In the genomic region with DNA sequence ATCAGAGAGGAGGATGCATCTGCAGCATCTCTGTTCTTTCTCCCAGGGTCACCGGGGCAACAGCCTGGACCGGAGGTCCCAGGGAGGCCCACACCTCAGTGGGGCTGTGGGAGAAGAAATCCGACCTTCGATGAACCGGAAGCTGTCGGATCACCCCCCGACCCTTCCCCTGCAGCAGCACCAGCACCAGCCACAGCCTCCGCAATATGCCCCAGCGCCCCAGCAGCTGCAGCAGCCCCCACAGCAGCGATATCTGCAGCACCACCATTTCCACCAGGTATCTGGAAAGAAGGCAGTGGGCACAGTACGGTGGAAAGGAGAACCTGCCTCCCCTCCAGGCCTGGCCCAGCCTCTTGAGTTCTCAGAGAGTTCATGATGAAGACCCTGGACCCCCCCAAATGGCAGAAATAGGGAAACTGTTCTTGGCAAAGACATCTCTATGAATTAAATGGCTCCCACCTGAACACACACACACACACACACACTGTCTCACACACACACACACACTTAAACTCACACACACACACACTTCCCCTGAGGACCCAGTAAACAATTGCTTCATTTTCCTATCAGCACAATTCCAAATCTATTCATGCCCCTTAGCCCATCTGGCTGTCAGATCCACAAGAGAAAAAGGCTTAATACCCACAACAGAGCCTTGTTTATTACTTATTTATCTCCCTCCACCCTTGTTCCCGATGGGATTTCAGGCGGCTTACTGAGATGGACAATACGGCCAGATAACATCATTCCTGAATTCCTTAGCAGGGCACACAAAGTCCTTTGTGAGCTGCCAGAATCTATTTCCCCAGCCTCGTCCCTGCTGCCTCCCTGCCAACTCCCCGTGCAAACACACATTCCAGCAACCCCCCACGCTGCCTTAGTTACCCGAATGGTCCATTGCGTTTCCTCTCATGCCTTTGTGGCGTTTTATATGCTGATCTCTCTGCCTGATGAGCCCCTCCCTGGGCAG, we compare ENCODE assay signal across 12 cellular contexts. TPM values are rescaled to one million over a fixed set of nuclear protein-coding genes. Genes with fewer than 3 reads are reported as not detected.
DNase-seq lines count a peak whose midpoint lies in the region; ATAC-seq and TF ChIP-seq lines count a peak whose summit lies in the region.
"Had no signal": no experiment of that assay in that cellular context is flagged by ENCODE, and none has a peak within 500 bp of the region (broad histone marks: within the 10 kb centered on the region; RNA-seq: fewer than 3 reads in every experiment).

No MANE protein-coding gene starts in this region.

- BruUV-seq in MCF 10A (replicated peaks; lab: Mats Ljungman, UMichigan): no TSS peak

- CTCF ChIA-PET in MCF 10A (lab: Yijun Ruan, JAX): interaction anchor here (0.5 kb wide), 1 partner anchor 212 kb away, joined by 3 read pairs; no protein-coding TSS in a partner anchor

- TF ChIP-seq EP300 in upper lobe of left lung (IDR thresholded peaks at IDR 0.05): peak in 2 of 4 donors; percentile 15 to 84

- H3K27me3 ChIP-seq in breast epithelium (no peaks in the 10 kb centered on the region), upper lobe of left lung (no peaks in the 10 kb centered on the region)

- H3K36me3 ChIP-seq in breast epithelium: no peaks in the 10 kb centered on the region
- H3K36me3 ChIP-seq in upper lobe of left lung: no peaks in the 10 kb centered on the region
- H3K36me3 ChIP-seq: adrenal gland had no signal

- H3K27ac ChIP-seq in breast epithelium (peak overlapping the region; percentile 73), upper lobe of left lung (peak overlapping the region; percentile 4 to 57 (median 30))

- intact Hi-C loops in breast epithelium (cut with DNase I; ENCODE audit: low total_unique reads) (no loop called here), MCF 10A (cut with micrococcal nuclease) (loop anchor here (2.0 kb wide), 1 partner anchor 17 kb away; no protein-coding TSS in a partner anchor)

- TF ChIP-seq POLR2A in breast epithelium (IDR thresholded peaks at IDR 0.05) (no peak), upper lobe of left lung (IDR thresholded peaks at IDR 0.05) (no peak)

- H3K4me3 ChIP-seq in breast epithelium: no peak overlapping the region
- H3K4me3 ChIP-seq in upper lobe of left lung: no peak overlapping the region
- H3K4me3 ChIP-seq: adrenal gland had no signal

- ATAC-seq in upper lobe of left lung (ENCODE audit: low FRiP score in 2 of 2) (no peak), HG02973 (IDR thresholded peaks at IDR 0.05; ENCODE audit: unreplicated experiment) (no peak), GM21717 (IDR thresholded peaks at IDR 0.05; ENCODE audit: unreplicated experiment) (no peak)

- H3K27ac Mint-ChIP-seq in MCF 10A (ENCODE audit: low read depth, unreplicated experiment): no peak overlapping the region
- H3K27ac Mint-ChIP-seq: B cell had no signal

- TF ChIP-seq CTCF in breast epithelium (IDR thresholded peaks at IDR 0.05): no peak
- no peak for TF ChIP-seq CTCF in MCF 10A (IDR thresholded peaks at IDR 0.05; ENCODE audit: unreplicated experiment)
- no peak for TF ChIP-seq CTCF in upper lobe of left lung (IDR thresholded peaks at IDR 0.05)

- H3K36me3 Mint-ChIP-seq in MCF 10A (ENCODE audit: insufficient read depth, unreplicated experiment): no peaks in the 10 kb centered on the region

- H3K4me1 ChIP-seq in breast epithelium (peaks cover 0 to 11% of the 10 kb centered on the region in 2 donors), upper lobe of left lung (peaks cover 3 to 18% (median 14%) of the 10 kb centered on the region in 4 donors)
- H3K4me1 ChIP-seq: adrenal gland had no signal

- POLR2A ChIA-PET in MCF 10A (lab: Yijun Ruan, JAX): interaction anchor here (0.6 to 1.5 kb wide), 3 partner anchors 26 to 103 kb away, joined by 3 read pairs; partner anchors contain the start of gene FAM83F

- WGBS in upper lobe of left lung, 2 donors: 23 to 64% methylated on average over 9 to 20 of the region's 20 CpGs

- H3K4me1 Mint-ChIP-seq in MCF 10A (ENCODE audit: insufficient read depth, unreplicated experiment): peaks cover 34% of the 10 kb centered on the region
- H3K4me1 Mint-ChIP-seq: B cell had no signal

- no peaks in the 10 kb centered on the region for H3K9me3 Mint-ChIP-seq in MCF 10A (ENCODE audit: unreplicated experiment)

- DNase-seq in breast epithelium (ENCODE audit: low spot score in 2 of 2): peak; percentile 66
- DNase-seq in MCF 10A (ENCODE audit: unreplicated experiment): no peak
- peak; percentile 71 for DNase-seq in ecto neural progenitor cell (ENCODE audit: low spot score)
- DNase-seq in medulla oblongata (ENCODE audit: extremely low spot score): peak; percentile 44
- no peak for DNase-seq in upper lobe of left lung
- DNase-seq in A172 (ENCODE audit: low spot score): no peak
- DNase-seq: GF-D8, NCI-H1694 had no signal

- H3K27me3 Mint-ChIP-seq in MCF 10A (ENCODE audit: insufficient read depth, unreplicated experiment): peaks cover 11% of the 10 kb centered on the region

- H3K4me3 Mint-ChIP-seq in MCF 10A (ENCODE audit: unreplicated experiment): no peak overlapping the region
- H3K4me3 Mint-ChIP-seq: B cell had no signal

- no peaks in the 10 kb centered on the region for H3K9me3 ChIP-seq in breast epithelium
- no peaks in the 10 kb centered on the region for H3K9me3 ChIP-seq in upper lobe of left lung
- H3K9me3 ChIP-seq: adrenal gland had no signal

RNA-seq across cellular contexts. Expression of gene TMA7B, which starts 8.1 kb away (rescaled TPM):
- total RNA-seq in breast epithelium (under 1 TPM in 1 of 3 donors, not detected in 2; 0.16 TPM), MCF 10A (2022) (not detected in 2 replicates), upper lobe of left lung (1 to 10 TPM in 2 of 6 donors, under 1 TPM in 3, not detected in 1; 0.24 to 2.3 (median 0.76) TPM)
- total RNA-seq in A172 (2014; rRNA removed; shearing (Covaris generic)): not detected in 2 replicates
- total RNA-seq: adrenal gland had no signal

RNA-seq across cellular contexts. Expression of gene FAM83F, which starts 26.5 kb away (rescaled TPM):
- total RNA-seq in breast epithelium (10 to 100 TPM in 1 of 3 donors, 1 to 10 TPM in 2; 4.5 to 15.5 (median 7.5) TPM), MCF 10A (2022) (33.1 and 41.3 TPM in 2 replicates), upper lobe of left lung (1 to 10 TPM in 2 of 6 donors, under 1 TPM in 4; 0.23 to 2.8 (median 0.67) TPM)
- not detected in 2 replicates for total RNA-seq in A172 (2014; rRNA removed; shearing (Covaris generic))

Comparison
In these comparisons a context has a peak if more than half of its experiments do, and no peak if none do; other contexts are left out.
1. DNase-seq: peak in breast epithelium (2 of 2), ecto neural progenitor cell (single experiment) and medulla oblongata (single experiment); none in MCF 10A (single experiment), upper lobe of left lung (0 of 2) and A172 (single experiment).